18 cellular contexts compared by ENCODE assay signal in genomic region chr11:102669664-102670063, GRCh38. TPM values are rescaled to one million over a fixed set of nuclear protein-coding genes. Genes with fewer than 3 reads are reported as not detected.
DNase-seq lines count a peak whose midpoint lies in the region; ATAC-seq and TF ChIP-seq lines count a peak whose summit lies in the region.
"Had no signal": no experiment of that assay in that cellular context is flagged by ENCODE, and none has a peak within 500 bp of the region (broad histone marks: within the 10 kb centered on the region; RNA-seq: fewer than 3 reads in every experiment).

No MANE protein-coding gene starts in this region.

- no peaks in the 10 kb centered on the region for H3K36me3 Mint-ChIP-seq in H9 (ENCODE audit: insufficient read depth in 1 of 3, low read depth in 3 of 3)
- H3K36me3 Mint-ChIP-seq in activated naive CD4-positive, alpha-beta T cell treated with anti-CD3 and anti-CD28 coated beads for 36 hours (ENCODE audit: low read depth): no peaks in the 10 kb centered on the region

- no peak overlapping the region for H2BK5ac ChIP-seq in H9 (ENCODE audit: insufficient read length, low read length)

- H3K4me3 Mint-ChIP-seq in H9: no peak overlapping the region
- H3K4me3 Mint-ChIP-seq in activated naive CD4-positive, alpha-beta T cell treated with anti-CD3 and anti-CD28 coated beads for 36 hours: no peak overlapping the region

- no peak overlapping the region for H3K4me2 ChIP-seq in H9 (ENCODE audit: insufficient read depth, insufficient read length, low read length)

- no peak overlapping the region for H3K18ac ChIP-seq in H9 (ENCODE audit: insufficient read length, low read depth, low read length)

- H2BK12ac ChIP-seq in H9 (ENCODE audit: insufficient read length, low read depth, low read length): no peak overlapping the region

- H3K27me3 ChIP-seq in H9 (ENCODE audit: insufficient read depth, low read length): no peaks in the 10 kb centered on the region
- H3K27me3 ChIP-seq: cardiac muscle cell, SJSA1, testis had no signal

- no peak overlapping the region for H3K27ac Mint-ChIP-seq in H9
- H3K27ac Mint-ChIP-seq in activated naive CD4-positive, alpha-beta T cell treated with anti-CD3 and anti-CD28 coated beads for 36 hours: no peak overlapping the region

- no peaks in the 10 kb centered on the region for H3K27me3 Mint-ChIP-seq in H9 (ENCODE audit: low read depth)
- H3K27me3 Mint-ChIP-seq in activated naive CD4-positive, alpha-beta T cell treated with anti-CD3 and anti-CD28 coated beads for 36 hours (ENCODE audit: low read depth): no peaks in the 10 kb centered on the region

- H3K23ac ChIP-seq in H9 (ENCODE audit: insufficient read length, low read depth, low read length): no peak overlapping the region

- CTCF ChIA-PET in activated naive CD4-positive, alpha-beta T cell treated with anti-CD3 and anti-CD28 coated beads for 36 hours (lab: Charles Lee): interaction anchor here (0.9 to 1.0 kb wide), 2 partner anchors 320 to 376 kb away, joined by 3 read pairs; no protein-coding TSS in a partner anchor

- H2AK5ac ChIP-seq in H9 (ENCODE audit: insufficient read length, low read length): no peak overlapping the region

- intact Hi-C loops in activated naive CD4-positive, alpha-beta T cell treated with anti-CD3 and anti-CD28 coated beads for 36 hours (cut with micrococcal nuclease): loop anchor here (5.0 kb wide), 3 partner anchors 152 to 402 kb away; no protein-coding TSS in a partner anchor

- H3K27ac ChIP-seq in H9 (ENCODE audit: insufficient read length, low read depth, low read length): no peak overlapping the region
- H3K27ac ChIP-seq: cardiac muscle cell, psoas muscle, SJSA1, testis had no signal

- H2BK120ac ChIP-seq in H9 (ENCODE audit: low read depth, low read length, poor library complexity, severe bottlenecking): no peak overlapping the region

- H3K4ac ChIP-seq in H9 (ENCODE audit: low read depth, low read length): no peak overlapping the region

- H3K9me3 ChIP-seq in H9 (ENCODE audit: control insufficient read depth, low read depth, low read length): no peaks in the 10 kb centered on the region
- H3K9me3 ChIP-seq: psoas muscle, SJSA1, testis had no signal

- H2BK20ac ChIP-seq in H9 (ENCODE audit: low read depth, low read length, poor library complexity, severe bottlenecking): no peak overlapping the region

- no peaks in the 10 kb centered on the region for H3K4me1 ChIP-seq in H9 (ENCODE audit: insufficient read depth, low read length)
- H3K4me1 ChIP-seq: psoas muscle, SJSA1, testis had no signal

- DNase-seq in non-pigmented ciliary epithelial cell (ENCODE audit: low read depth): peak; percentile 17
- DNase-seq in H9: no peak
- DNase-seq in NCI-H510A treated with DMSO at 0.1 percent for 48 hours (lab: John Stamatoyannopoulos, UW): no peak
- DNase-seq in activated naive CD4-positive, alpha-beta T cell treated with anti-CD3 and anti-CD28 coated beads for 36 hours: no peak
- DNase-seq: activated CD8-positive, alpha-beta memory T cell treated with anti-CD3 and anti-CD28 coated beads for 24 hours; activated gamma-delta T cell treated with Interleukin-2 at 50 U/mL for 16 hours; head of caudate nucleus; MV-4-11; psoas muscle; testis had no signal

- no peak overlapping the region for H4K91ac ChIP-seq in H9 (ENCODE audit: insufficient read length, low read depth, low read length)

- H3K9ac ChIP-seq in H9 (ENCODE audit: extremely low read depth, insufficient read length, low read length): no peak overlapping the region

- ATAC-seq in GM19324 (IDR thresholded peaks at IDR 0.05; ENCODE audit: low FRiP score, unreplicated experiment) (peak; percentile 81), HG02588 (IDR thresholded peaks at IDR 0.05; ENCODE audit: unreplicated experiment) (peak; percentile 67), HG03378 (IDR thresholded peaks at IDR 0.05; ENCODE audit: unreplicated experiment) (peak; percentile 65), HG02840 (IDR thresholded peaks at IDR 0.05; ENCODE audit: low FRiP score, unreplicated experiment) (no peak)
- ATAC-seq: HCT116, psoas muscle had no signal

- no peaks in the 10 kb centered on the region for H3K9me3 Mint-ChIP-seq in H9
- H3K9me3 Mint-ChIP-seq in activated naive CD4-positive, alpha-beta T cell treated with anti-CD3 and anti-CD28 coated beads for 36 hours: no peaks in the 10 kb centered on the region

- no peak overlapping the region for H2BK15ac ChIP-seq in H9 (ENCODE audit: low read depth, low read length)

- WGBS in H9 (ENCODE audit: extremely low coverage, insufficient read length, low lambda C conversion rate): no CpG with 5 or more reads among the region's 3 CpGs

- no peak overlapping the region for H2AFZ ChIP-seq in H9 (ENCODE audit: low read length)

- H3K56ac ChIP-seq in H9 (ENCODE audit: insufficient read length, low read depth, low read length): no peak overlapping the region

- H3T11ph ChIP-seq in H9 (ENCODE audit: low read length): no peak overlapping the region

- H3K79me1 ChIP-seq in H9 (ENCODE audit: insufficient read depth, low read depth, low read length, poor library complexity, severe bottlenecking): no peaks in the 10 kb centered on the region

- TF ChIP-seq CTCF in H9 (conservative IDR thresholded peaks at IDR 0.05): no peak

- peaks cover 7 to 13% of the 10 kb centered on the region in 2 experiments for H3K4me1 Mint-ChIP-seq in H9
- H3K4me1 Mint-ChIP-seq in activated naive CD4-positive, alpha-beta T cell treated with anti-CD3 and anti-CD28 coated beads for 36 hours (ENCODE audit: low read depth): no peaks in the 10 kb centered on the region

- H3K14ac ChIP-seq in H9 (ENCODE audit: insufficient read depth, low read length): no peak overlapping the region

- H4K20me1 ChIP-seq in H9 (ENCODE audit: control insufficient read depth, insufficient read depth, insufficient read length): no peaks in the 10 kb centered on the region

- H4K8ac ChIP-seq in H9 (replicated peaks; ENCODE audit: insufficient read length, low read depth, low read length): no peak overlapping the region

- H4K5ac ChIP-seq in H9 (ENCODE audit: insufficient read length, low read depth, low read length): no peak overlapping the region

- H3K23me2 ChIP-seq in H9 (ENCODE audit: insufficient read length, low read depth, low read length, poor library complexity, severe bottlenecking): no peaks in the 10 kb centered on the region

- H3K79me2 ChIP-seq in H9 (ENCODE audit: insufficient read depth, low read length): no peaks in the 10 kb centered on the region

RNA-seq across cellular contexts. Expression of gene MMP27, which starts 35.9 kb away (rescaled TPM):
- total RNA-seq in H9 (2021): not detected in 2 replicates
- total RNA-seq in activated naive CD4-positive, alpha-beta T cell treated with anti-CD3 and anti-CD28 coated beads for 36 hours: not detected
- total RNA-seq: cardiac muscle cell, HT1080, psoas muscle, SJSA1, testis had no signal

RNA-seq across cellular contexts. Expression of gene MMP20, which starts 44.5 kb away (rescaled TPM):
- not detected in 2 replicates for total RNA-seq in H9 (2021)
- total RNA-seq in activated naive CD4-positive, alpha-beta T cell treated with anti-CD3 and anti-CD28 coated beads for 36 hours: not detected
- total RNA-seq: cardiac muscle cell, HT1080, psoas muscle, SJSA1 had no signal

RNA-seq across cellular contexts. Expression of gene MMP8, which starts 55.1 kb away (rescaled TPM):
- not detected in 2 replicates for total RNA-seq in H9 (2021)
- total RNA-seq in activated naive CD4-positive, alpha-beta T cell treated with anti-CD3 and anti-CD28 coated beads for 36 hours: not detected
- total RNA-seq: cardiac muscle cell, SJSA1 had no signal
